Comparison of ENCODE assay signal across 24 cellular contexts in the genomic region with DNA sequence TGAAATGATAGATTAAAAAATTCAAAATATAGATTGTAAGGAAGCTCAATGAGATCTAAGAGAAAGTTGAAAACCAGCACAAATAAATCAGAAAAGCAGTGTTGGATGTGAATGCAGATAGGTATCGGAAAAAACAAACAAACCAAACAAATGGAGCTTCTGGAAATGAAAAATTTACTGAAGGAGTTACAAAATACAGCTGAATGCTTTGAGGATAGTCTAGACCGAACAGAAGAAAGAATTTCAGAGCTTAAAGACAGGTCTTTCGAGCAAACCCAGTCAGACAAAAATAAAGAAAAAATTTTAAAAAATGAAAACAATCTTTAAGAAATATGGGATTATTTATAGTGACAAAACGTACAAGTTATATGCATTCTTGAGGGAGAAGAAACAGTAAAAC.
DNase-seq lines count a peak whose midpoint lies in the region; ATAC-seq, FAIRE-seq and TF ChIP-seq lines count a peak whose summit lies in the region.
"Had no signal": no experiment of that assay in that cellular context is flagged by ENCODE, and none has a peak within 500 bp of the region (broad histone marks: within the 10 kb centered on the region; RNA-seq: fewer than 3 reads in every experiment).

No MANE protein-coding gene starts in this region.

- H3K27ac ChIP-seq in HepG2 (ENCODE audit: extremely low read length, insufficient read depth, low read length) = no peak overlapping the region
- H3K27ac ChIP-seq in right lobe of liver = no peak overlapping the region
- H3K27ac ChIP-seq: 22Rv1; A549; BLaER1; BLaER1 treated with 17β-estradiol and CSF1 and Interleukin-3, amounts not matched to agents 10 nM and 100 nM; C4-2B had no signal

- no TSS peak for BruUV-seq in HepG2 (replicated peaks; lab: Mats Ljungman, UMichigan)

- WGBS in HepG2 (ENCODE audit: low lambda C conversion rate) = 2% methylated on average over 4 of the region's 4 CpGs
- WGBS in right lobe of liver (ENCODE audit: insufficient coverage, low coverage, low lambda C conversion rate, missing lambda C conversion rate) = 44% methylated on average over 4 of the region's 4 CpGs

- H3K4me3 ChIP-seq in HepG2 (replicated peaks in 1 of 3; ENCODE audit: insufficient read depth in 1 of 3, low read depth in 2 of 3, low read length in 3 of 3) (no peak overlapping the region), right lobe of liver (no peak overlapping the region)
- H3K4me3 ChIP-seq: A549; BLaER1; BLaER1 treated with 17β-estradiol and CSF1 and Interleukin-3, amounts not matched to agents 10 nM and 100 nM had no signal

- no peak for TF ChIP-seq RAD21 in HepG2 (CRISPR knock-in tag; IDR thresholded peaks at IDR 0.05)

- TF ChIP-seq POLR2A in HepG2 (IDR thresholded peaks at IDR 0.05; ENCODE audit: insufficient read depth in 1 of 2, low read depth in 2 of 2, low read length in 2 of 2) (no peak), right lobe of liver (IDR thresholded peaks at IDR 0.05) (no peak)

- H3K4me1 ChIP-seq in HepG2 (ENCODE audit: insufficient read depth, low read length) (no peaks in the 10 kb centered on the region), right lobe of liver (no peaks in the 10 kb centered on the region)
- H3K4me1 ChIP-seq: A549; BE2C; BLaER1; BLaER1 treated with 17β-estradiol and CSF1 and Interleukin-3, amounts not matched to agents 10 nM and 100 nM had no signal

- H3K4me2 ChIP-seq in HepG2 (ENCODE audit: low read depth, low read length) = no peak overlapping the region
- H3K4me2 ChIP-seq: A549; BLaER1; BLaER1 treated with 17β-estradiol and CSF1 and Interleukin-3, amounts not matched to agents 10 nM and 100 nM had no signal

- no peak for DNase-seq in HepG2 (ENCODE audit: low spot score)
- no peak for DNase-seq in right lobe of liver
- DNase-seq: 8988T; BE2C; C1 segment of cervical spinal cord; Calu3; CD4-positive, alpha-beta memory T cell; CD4-positive, alpha-beta T cell; CD4-positive, CD25-positive, alpha-beta regulatory T cell; CD8-positive, alpha-beta memory T cell; CD8-positive, alpha-beta T cell; COR-L47; DMS 273 treated with DMSO at 0.1 percent for 48 hours; DMS153; DMS79; DMS79 treated with DMSO at 0.1 percent for 48 hours had no signal

- H4K20me1 ChIP-seq in HepG2 (ENCODE audit: insufficient read depth, low read length) = no peaks in the 10 kb centered on the region
- H4K20me1 ChIP-seq: BLaER1; BLaER1 treated with 17β-estradiol and CSF1 and Interleukin-3, amounts not matched to agents 10 nM and 100 nM had no signal

- H3K36me3 ChIP-seq in HepG2 (replicated peaks in 1 of 2; ENCODE audit: control insufficient read depth in 1 of 2, insufficient read depth in 2 of 2, low read length in 2 of 2) (no peaks in the 10 kb centered on the region), right lobe of liver (no peaks in the 10 kb centered on the region)
- H3K36me3 ChIP-seq: BE2C; BLaER1; BLaER1 treated with 17β-estradiol and CSF1 and Interleukin-3, amounts not matched to agents 10 nM and 100 nM had no signal

- no peaks in the 10 kb centered on the region for H3K79me2 ChIP-seq in HepG2 (ENCODE audit: insufficient read depth, low read length)

- no peak for FAIRE-seq in HepG2 (lab: Jason Lieb, UNC)
- FAIRE-seq: A204.1, A549, D721Med had no signal

- no peak overlapping the region for H2AFZ ChIP-seq in HepG2 (ENCODE audit: low read length)

- no peaks in the 10 kb centered on the region for H3K9me3 ChIP-seq in HepG2 (ENCODE audit: low read length)
- H3K9me3 ChIP-seq in right lobe of liver = no peaks in the 10 kb centered on the region
- H3K9me3 ChIP-seq: A549, BE2C, Caco-2 had no signal

- no peak for TF ChIP-seq CTCF in HepG2 (CRISPR knock-in tag; IDR thresholded peaks at IDR 0.05)
- no peak for TF ChIP-seq CTCF in right lobe of liver (IDR thresholded peaks at IDR 0.05)

- TF ChIP-seq EP300 in HepG2 (IDR thresholded peaks at IDR 0.05; ENCODE audit: low read depth in 2 of 2, low read length in 2 of 2) = no peak
- no peak for TF ChIP-seq EP300 in HepG2 (CRISPR knock-in tag; IDR thresholded peaks at IDR 0.05; ENCODE audit: borderline replicate concordance)

- CTCF ChIA-PET in HepG2 (lab: Yijun Ruan, JAX; ENCODE audit: low intra/inter-chr PET ratio, low total read pairs) = interaction anchor here (1.9 to 2.9 kb wide), 2 partner anchors 115 to 275 kb away, joined by 9 to 11 read pairs; no protein-coding TSS in a partner anchor

- in situ Hi-C loops in HepG2 (cut with HindIII; ENCODE audit: extremely low pct_ligation_motif_present, low pct_unique_long_range_greater_than_20kb) = no loop called here

- ATAC-seq in HepG2 (no peak), right lobe of liver (no peak)
- ATAC-seq: A549; CD8-positive, alpha-beta T cell had no signal

- H3K27me3 ChIP-seq in HepG2 (ENCODE audit: control insufficient read depth in 1 of 2, insufficient read depth in 2 of 2, low read length in 2 of 2) (no peaks in the 10 kb centered on the region), right lobe of liver (no peaks in the 10 kb centered on the region)
- H3K27me3 ChIP-seq: BE2C; BLaER1; BLaER1 treated with 17β-estradiol and CSF1 and Interleukin-3, amounts not matched to agents 10 nM and 100 nM had no signal

- intact Hi-C loops in HepG2 (cut with micrococcal nuclease; ENCODE audit: unreplicated experiment) (loop anchor here (1.0 to 5.0 kb wide), 3 partner anchors 115 to 1006 kb away; no protein-coding TSS in a partner anchor), right lobe of liver (cut with DNase I) (no loop called here)

- POLR2A ChIA-PET in HepG2 (lab: Yijun Ruan, JAX) = no interaction called here

- no peak overlapping the region for H3K9ac ChIP-seq in HepG2 (ENCODE audit: insufficient read depth, low read depth, low read length)
- H3K9ac ChIP-seq: BLaER1; BLaER1 treated with 17β-estradiol and CSF1 and Interleukin-3, amounts not matched to agents 10 nM and 100 nM had no signal

TF ChIP-seq in HepG2, 621 proteins besides CTCF, POLR2A, EP300 and RAD21 (continues in another document):
- TF ChIP-seq, protein P1, sequence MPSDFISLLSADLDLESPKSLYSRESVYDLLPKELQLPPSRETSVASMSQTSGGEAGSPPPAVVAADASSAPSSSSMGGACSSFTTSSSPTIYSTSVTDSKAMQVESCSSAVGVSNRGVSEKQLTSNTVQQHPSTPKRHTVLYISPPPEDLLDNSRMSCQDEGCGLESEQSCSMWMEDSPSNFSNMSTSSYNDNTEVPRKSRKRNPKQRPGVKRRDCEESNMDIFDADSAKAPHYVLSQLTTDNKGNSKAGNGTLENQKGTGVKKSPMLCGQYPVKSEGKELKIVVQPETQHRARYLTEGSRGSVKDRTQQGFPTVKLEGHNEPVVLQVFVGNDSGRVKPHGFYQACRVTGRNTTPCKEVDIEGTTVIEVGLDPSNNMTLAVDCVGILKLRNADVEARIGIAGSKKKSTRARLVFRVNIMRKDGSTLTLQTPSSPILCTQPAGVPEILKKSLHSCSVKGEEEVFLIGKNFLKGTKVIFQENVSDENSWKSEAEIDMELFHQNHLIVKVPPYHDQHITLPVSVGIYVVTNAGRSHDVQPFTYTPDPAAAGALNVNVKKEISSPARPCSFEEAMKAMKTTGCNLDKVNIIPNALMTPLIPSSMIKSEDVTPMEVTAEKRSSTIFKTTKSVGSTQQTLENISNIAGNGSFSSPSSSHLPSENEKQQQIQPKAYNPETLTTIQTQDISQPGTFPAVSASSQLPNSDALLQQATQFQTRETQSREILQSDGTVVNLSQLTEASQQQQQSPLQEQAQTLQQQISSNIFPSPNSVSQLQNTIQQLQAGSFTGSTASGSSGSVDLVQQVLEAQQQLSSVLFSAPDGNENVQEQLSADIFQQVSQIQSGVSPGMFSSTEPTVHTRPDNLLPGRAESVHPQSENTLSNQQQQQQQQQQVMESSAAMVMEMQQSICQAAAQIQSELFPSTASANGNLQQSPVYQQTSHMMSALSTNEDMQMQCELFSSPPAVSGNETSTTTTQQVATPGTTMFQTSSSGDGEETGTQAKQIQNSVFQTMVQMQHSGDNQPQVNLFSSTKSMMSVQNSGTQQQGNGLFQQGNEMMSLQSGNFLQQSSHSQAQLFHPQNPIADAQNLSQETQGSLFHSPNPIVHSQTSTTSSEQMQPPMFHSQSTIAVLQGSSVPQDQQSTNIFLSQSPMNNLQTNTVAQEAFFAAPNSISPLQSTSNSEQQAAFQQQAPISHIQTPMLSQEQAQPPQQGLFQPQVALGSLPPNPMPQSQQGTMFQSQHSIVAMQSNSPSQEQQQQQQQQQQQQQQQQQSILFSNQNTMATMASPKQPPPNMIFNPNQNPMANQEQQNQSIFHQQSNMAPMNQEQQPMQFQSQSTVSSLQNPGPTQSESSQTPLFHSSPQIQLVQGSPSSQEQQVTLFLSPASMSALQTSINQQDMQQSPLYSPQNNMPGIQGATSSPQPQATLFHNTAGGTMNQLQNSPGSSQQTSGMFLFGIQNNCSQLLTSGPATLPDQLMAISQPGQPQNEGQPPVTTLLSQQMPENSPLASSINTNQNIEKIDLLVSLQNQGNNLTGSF (CRISPR knock-in tag; IDR thresholded peaks at IDR 0.05) = no peak
- no peak for TF ChIP-seq NR3C1 (CRISPR knock-in tag; IDR thresholded peaks at IDR 0.05)
- TF ChIP-seq, protein P2, sequence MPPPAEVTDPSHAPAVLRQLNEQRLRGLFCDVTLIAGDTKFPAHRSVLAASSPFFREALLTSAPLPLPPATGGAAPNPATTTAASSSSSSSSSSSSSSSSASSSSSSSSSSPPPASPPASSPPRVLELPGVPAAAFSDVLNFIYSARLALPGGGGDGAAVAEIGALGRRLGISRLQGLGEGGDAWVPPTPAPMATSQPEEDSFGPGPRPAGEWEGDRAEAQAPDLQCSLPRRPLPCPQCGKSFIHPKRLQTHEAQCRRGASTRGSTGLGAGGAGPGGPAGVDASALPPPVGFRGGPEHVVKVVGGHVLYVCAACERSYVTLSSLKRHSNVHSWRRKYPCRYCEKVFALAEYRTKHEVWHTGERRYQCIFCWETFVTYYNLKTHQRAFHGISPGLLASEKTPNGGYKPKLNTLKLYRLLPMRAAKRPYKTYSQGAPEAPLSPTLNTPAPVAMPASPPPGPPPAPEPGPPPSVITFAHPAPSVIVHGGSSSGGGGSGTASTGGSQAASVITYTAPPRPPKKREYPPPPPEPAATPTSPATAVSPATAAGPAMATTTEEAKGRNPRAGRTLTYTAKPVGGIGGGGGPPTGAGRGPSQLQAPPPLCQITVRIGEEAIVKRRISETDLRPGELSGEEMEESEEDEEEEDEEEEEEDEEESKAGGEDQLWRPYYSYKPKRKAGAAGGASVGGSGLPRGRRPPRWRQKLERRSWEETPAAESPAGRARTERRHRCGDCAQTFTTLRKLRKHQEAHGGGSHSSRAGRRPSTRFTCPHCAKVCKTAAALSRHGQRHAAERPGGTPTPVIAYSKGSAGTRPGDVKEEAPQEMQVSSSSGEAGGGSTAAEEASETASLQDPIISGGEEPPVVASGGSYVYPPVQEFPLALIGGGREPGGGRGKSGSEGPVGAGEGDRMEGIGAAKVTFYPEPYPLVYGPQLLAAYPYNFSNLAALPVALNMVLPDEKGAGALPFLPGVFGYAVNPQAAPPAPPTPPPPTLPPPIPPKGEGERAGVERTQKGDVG (CRISPR knock-in tag; IDR thresholded peaks at IDR 0.05; ENCODE audit: borderline replicate concordance) = no peak
- no peak for TF ChIP-seq NFIB (CRISPR knock-in tag; IDR thresholded peaks at IDR 0.05; ENCODE audit: borderline replicate concordance)
- TF ChIP-seq ZNF160 (CRISPR knock-in tag; IDR thresholded peaks at IDR 0.05) = peak; percentile 95
